8 cellular contexts compared by ENCODE assay signal in the genomic region with DNA sequence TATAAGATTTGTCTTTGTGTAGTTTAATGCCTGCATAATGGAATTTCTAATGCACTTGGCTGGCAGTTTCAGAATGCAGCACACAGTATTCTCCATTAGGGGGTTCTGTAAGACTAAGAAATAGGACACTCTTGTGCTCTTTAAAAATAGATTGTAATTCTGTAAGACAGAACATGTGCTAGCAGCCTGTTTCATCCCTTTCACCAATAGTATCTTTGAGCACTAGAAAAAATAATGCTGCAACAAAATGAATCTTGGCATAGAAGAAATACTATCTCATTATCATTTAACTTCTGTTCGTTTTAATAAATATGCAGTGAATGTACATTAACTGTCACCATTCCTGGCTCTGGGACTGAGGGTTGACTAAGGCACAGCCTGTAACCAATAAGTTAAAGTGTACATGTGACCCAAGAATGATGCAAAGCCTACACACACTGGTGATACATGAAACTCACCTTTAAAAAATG. TPM values are rescaled to one million over a fixed set of nuclear protein-coding genes. Genes with fewer than 3 reads are reported as not detected.
DNase-seq lines count a peak whose midpoint lies in the region; ATAC-seq, FAIRE-seq and TF ChIP-seq lines count a peak whose summit lies in the region.

No MANE protein-coding gene starts in this region.

- POLR2A ChIA-PET in K562 (lab: Yijun Ruan, JAX), result no interaction called here

- no peak overlapping the region for H3K4me3 ChIP-seq in K562
- H3K4me3 ChIP-seq in kidney epithelial cell (ENCODE audit: low read depth, low read length), result no peak overlapping the region
- H3K4me3 ChIP-seq in tibial artery, result no peak overlapping the region

- H3K9me3 ChIP-seq in K562 (replicated peaks; ENCODE audit: control insufficient read depth, insufficient read depth, low read depth, low read length) (no peaks in the 10 kb centered on the region), tibial artery (no peaks in the 10 kb centered on the region)

- no peak overlapping the region for H3K9ac ChIP-seq in K562 (ENCODE audit: insufficient read depth in 1 of 2, low read depth in 2 of 2, low read length in 2 of 2)

- no TSS peak for BruUV-seq in K562 (replicated peaks; lab: Mats Ljungman, UMichigan)

- H3K9me1 ChIP-seq in K562 (ENCODE audit: control insufficient read depth, insufficient read depth, low read length), result no peaks in the 10 kb centered on the region

- CTCF ChIA-PET in K562 (lab: Yijun Ruan, JAX; ENCODE audit: low intra/inter-chr PET ratio), result interaction anchor here (0.6 to 2.4 kb wide), 5 partner anchors 61 to 714 kb away, joined by 3 to 22 read pairs (median 5); no protein-coding TSS in a partner anchor

- no peak for DNase-seq in Right ventricle myocardium inferior (ENCODE audit: missing footprints)
- no peak for DNase-seq in cardiac septum (ENCODE audit: low spot score)
- peak; percentile 45 for DNase-seq in NCI-H524 treated with DMSO at 0.1 percent for 48 hours (lab: John Stamatoyannopoulos, UW)
- peak in 2 of 4 experiments; percentile 28 to 42 for DNase-seq in K562 (ENCODE audit: extremely low read depth in 1 of 4, low spot score in 3 of 4)
- DNase-seq in kidney epithelial cell (ENCODE audit: low read depth), result no peak
- DNase-seq in tibial artery, result no peak
- no peak for DNase-seq in GF-D8 (lab: John Stamatoyannopoulos, UW)

- in situ Hi-C loops in K562 (cut with MboI), result no loop called here

- no peaks in the 10 kb centered on the region for H4K20me1 ChIP-seq in K562 (replicated peaks; ENCODE audit: control insufficient read depth, insufficient read depth, low read length)

- intact Hi-C loops in Right ventricle myocardium inferior (cut with DNase I), result loop anchor here (1.0 to 10.0 kb wide), 3 partner anchors 61 to 705 kb away; no protein-coding TSS in a partner anchor
- intact Hi-C loops in cardiac septum (cut with DNase I), result loop anchor here (2.0 to 10.0 kb wide), 3 partner anchors 23 to 305 kb away; no protein-coding TSS in a partner anchor
- intact Hi-C loops in K562 (cut with micrococcal nuclease), result loop anchor here (1.0 to 10.0 kb wide), 3 partner anchors 61 to 703 kb away; no protein-coding TSS in a partner anchor
- intact Hi-C loops in tibial artery (cut with DNase I; ENCODE audit: low total_unique reads), result loop anchor here (10.0 kb wide), 1 partner anchor 715 kb away; no protein-coding TSS in a partner anchor

- H3K27ac ChIP-seq in K562 (ENCODE audit: extremely low read depth, low read depth, low read length) (no peak overlapping the region), tibial artery (no peak overlapping the region)

- TF ChIP-seq RAD21 in K562 (CRISPR knock-in tag; conservative IDR thresholded peaks at IDR 0.05 in 1 of 2, IDR thresholded peaks at IDR 0.05 in 1 of 2), result peak; percentile 93 to 95

- no peak overlapping the region for H3K4me2 ChIP-seq in K562 (ENCODE audit: insufficient read depth, low read length)

- TF ChIP-seq CTCF in K562 (IDR thresholded peaks at IDR 0.05 in 2 of 3, conservative IDR thresholded peaks at IDR 0.05 in 1 of 3; ENCODE audit: insufficient read depth in 2 of 3, low read depth in 1 of 3, low read length in 3 of 3) (peak; percentile 48 to 73 (median 49); a peak in 4 of 6 replicates), kidney epithelial cell (IDR thresholded peaks at IDR 0.05; ENCODE audit: insufficient read depth, low read length, poor library complexity, severe bottlenecking) (peak; percentile 68), tibial artery (IDR thresholded peaks at IDR 0.05) (peak; percentile 65 to 77)

- no peak overlapping the region for H2AFZ ChIP-seq in K562 (ENCODE audit: low read depth, low read length)

- no peak for FAIRE-seq in K562 (lab: Jason Lieb, UNC)

- H3K36me3 ChIP-seq in K562 (ENCODE audit: control insufficient read depth, insufficient read depth, low read length) (no peaks in the 10 kb centered on the region), kidney epithelial cell (ENCODE audit: control insufficient read depth, insufficient read depth, low read length) (no peaks in the 10 kb centered on the region), tibial artery (no peaks in the 10 kb centered on the region)

- TF ChIP-seq EP300 in K562 (IDR thresholded peaks at IDR 0.05; ENCODE audit: low read length), result no peak

- H3K79me2 ChIP-seq in K562 (ENCODE audit: control insufficient read depth, insufficient read depth, low read length), result no peaks in the 10 kb centered on the region

- no peaks in the 10 kb centered on the region for H3K4me1 ChIP-seq in K562 (replicated peaks in 1 of 2; ENCODE audit: control insufficient read depth in 2 of 2, insufficient read depth in 2 of 2, low read length in 2 of 2)
- no peaks in the 10 kb centered on the region for H3K4me1 ChIP-seq in tibial artery

- peaks cover 10 to 18% of the 10 kb centered on the region in 2 experiments; a peak in 4 of 5 replicates for H3K27me3 ChIP-seq in K562 (ENCODE audit: control insufficient read depth in 2 of 2, insufficient read depth in 2 of 2, low read length in 2 of 2)
- no peaks in the 10 kb centered on the region for H3K27me3 ChIP-seq in kidney epithelial cell (ENCODE audit: control insufficient read depth, insufficient read depth, low read length)
- H3K27me3 ChIP-seq in tibial artery, result no peaks in the 10 kb centered on the region

- TF ChIP-seq POLR2A in K562 (conservative IDR thresholded peaks at IDR 0.05), result no peak

- WGBS in K562 (ENCODE audit: insufficient coverage, low coverage, missing lambda C conversion rate), result 0% methylated on average over 1 of the region's 1 CpG

- ATAC-seq in Right ventricle myocardium inferior (peak; percentile 76), HG03097 (IDR thresholded peaks at IDR 0.05; ENCODE audit: low FRiP score, unreplicated experiment) (peak; percentile 65), K562 (peak; percentile 92)

TF ChIP-seq in K562, 482 proteins besides CTCF, POLR2A, EP300 and RAD21 (continues in another document):
- TF ChIP-seq PHF21A (IDR thresholded peaks at IDR 0.05; ENCODE audit: borderline replicate concordance, low read depth) (no peak), CCNT2 (IDR thresholded peaks at IDR 0.05; ENCODE audit: borderline replicate concordance, extremely low read depth, insufficient read length, low read depth, low read length) (no peak), ZNF707 (CRISPR knock-in tag; conservative IDR thresholded peaks at IDR 0.05) (no peak), KLF1 (tag; IDR thresholded peaks at IDR 0.05) (no peak), ZNF347 (CRISPR knock-in tag; IDR thresholded peaks at IDR 0.05; ENCODE audit: low read depth) (no peak), NFIX (CRISPR knock-in tag; IDR thresholded peaks at IDR 0.05; ENCODE audit: low read depth) (no peak), GABPB2 (CRISPR knock-in tag; conservative IDR thresholded peaks at IDR 0.05) (no peak), ZNF785 (CRISPR knock-in tag; IDR thresholded peaks at IDR 0.05) (no peak)
- TF ChIP-seq, protein P1, sequence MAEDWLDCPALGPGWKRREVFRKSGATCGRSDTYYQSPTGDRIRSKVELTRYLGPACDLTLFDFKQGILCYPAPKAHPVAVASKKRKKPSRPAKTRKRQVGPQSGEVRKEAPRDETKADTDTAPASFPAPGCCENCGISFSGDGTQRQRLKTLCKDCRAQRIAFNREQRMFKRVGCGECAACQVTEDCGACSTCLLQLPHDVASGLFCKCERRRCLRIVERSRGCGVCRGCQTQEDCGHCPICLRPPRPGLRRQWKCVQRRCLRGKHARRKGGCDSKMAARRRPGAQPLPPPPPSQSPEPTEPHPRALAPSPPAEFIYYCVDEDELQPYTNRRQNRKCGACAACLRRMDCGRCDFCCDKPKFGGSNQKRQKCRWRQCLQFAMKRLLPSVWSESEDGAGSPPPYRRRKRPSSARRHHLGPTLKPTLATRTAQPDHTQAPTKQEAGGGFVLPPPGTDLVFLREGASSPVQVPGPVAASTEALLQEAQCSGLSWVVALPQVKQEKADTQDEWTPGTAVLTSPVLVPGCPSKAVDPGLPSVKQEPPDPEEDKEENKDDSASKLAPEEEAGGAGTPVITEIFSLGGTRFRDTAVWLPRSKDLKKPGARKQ (CRISPR knock-in tag; IDR thresholded peaks at IDR 0.05), result no peak
- TF ChIP-seq, protein P2, sequence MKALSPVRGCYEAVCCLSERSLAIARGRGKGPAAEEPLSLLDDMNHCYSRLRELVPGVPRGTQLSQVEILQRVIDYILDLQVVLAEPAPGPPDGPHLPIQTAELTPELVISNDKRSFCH (CRISPR knock-in tag; IDR thresholded peaks at IDR 0.05), result no peak
- TF ChIP-seq, protein P2 (tag; IDR thresholded peaks at IDR 0.05), result no peak

RNA-seq across cellular contexts. Expression of a gene that starts 23.8 kb away (rescaled TPM):
- total RNA-seq in Right ventricle myocardium inferior (56.7 TPM), cardiac septum (49.0 TPM), K562 (2014; rRNA removed) (51.5 and 59.8 TPM in 2 replicates), K562 (2014; rRNA removed; fragmentation: Illumina TruSeq; extraction: Trizol) (34.6 and 34.8 TPM in 2 replicates), K562 (2015; rRNA removed; fragmentation: Illumina TruSeq; extraction: Trizol) (46.0 and 47.7 TPM in 2 replicates), K562 (2021) (41.0 and 49.5 TPM in 2 replicates), kidney epithelial cell (60.8 and 65.2 TPM in 2 replicates)
- total RNA-seq in K562 (2011; cell fraction: chromatin; rRNA removed; ENCODE audit: low replicate concordance), result 10.3 and 10.4 TPM in 2 replicates
- 10.4 and 12.8 TPM in 2 replicates for total RNA-seq in K562 (2011; cell fraction: nucleolus; rRNA removed)
- total RNA-seq in K562 (2011; cell fraction: nucleoplasm; rRNA removed), result 9.8 and 10.2 TPM in 2 replicates
- polyA plus RNA-seq in K562 (2011; rRNA removed) (16.6 and 22.7 TPM in 2 replicates), K562 (2014; fragmentation: Illumina TruSeq; extraction: Trizol) (27.7 and 36.6 TPM in 2 replicates), K562 (2014; fragmentation: Nextera tagmentation; extraction: Ambion mirVana) (1 to 10 TPM; 9.6 TPM), K562 (2014; rRNA removed) (32.3 and 36.8 TPM in 2 replicates)
- polyA plus RNA-seq in K562 (2011; cell fraction: cytosol; rRNA removed), result 14.7 and 18.1 TPM in 2 replicates
- polyA plus RNA-seq in K562 (2011; cell fraction: nucleus; rRNA removed), result 10.4 and 10.8 TPM in 2 replicates
- 41.3 and 41.8 TPM in 2 replicates for polyA plus RNA-seq in K562 (2012)
- 23.6 and 23.8 TPM in 2 replicates for polyA minus RNA-seq in K562 (2011; rRNA and poly(A)+ RNA removed)
- polyA minus RNA-seq in K562 (2011; cell fraction: cytosol; rRNA and poly(A)+ RNA removed), result 11.0 and 13.0 TPM in 2 replicates
- 16.6 and 21.2 TPM in 2 replicates for polyA minus RNA-seq in K562 (2011; cell fraction: nucleus; rRNA and poly(A)+ RNA removed)
